ENCODE assay signal across 1 cellular context in genomic region chr7:20219446-20220292, GRCh38.
A peak's percentile ranks its signal among the peaks of the same experiment; 100 is the strongest.
TF ChIP-seq lines count a peak whose summit lies in the region.

No MANE protein-coding gene starts in this region.

TF ChIP-seq in HepG2, 621 proteins besides CTCF, POLR2A, EP300 and RAD21 (continued from another document and continues in another):
- TF ChIP-seq, protein P1, sequence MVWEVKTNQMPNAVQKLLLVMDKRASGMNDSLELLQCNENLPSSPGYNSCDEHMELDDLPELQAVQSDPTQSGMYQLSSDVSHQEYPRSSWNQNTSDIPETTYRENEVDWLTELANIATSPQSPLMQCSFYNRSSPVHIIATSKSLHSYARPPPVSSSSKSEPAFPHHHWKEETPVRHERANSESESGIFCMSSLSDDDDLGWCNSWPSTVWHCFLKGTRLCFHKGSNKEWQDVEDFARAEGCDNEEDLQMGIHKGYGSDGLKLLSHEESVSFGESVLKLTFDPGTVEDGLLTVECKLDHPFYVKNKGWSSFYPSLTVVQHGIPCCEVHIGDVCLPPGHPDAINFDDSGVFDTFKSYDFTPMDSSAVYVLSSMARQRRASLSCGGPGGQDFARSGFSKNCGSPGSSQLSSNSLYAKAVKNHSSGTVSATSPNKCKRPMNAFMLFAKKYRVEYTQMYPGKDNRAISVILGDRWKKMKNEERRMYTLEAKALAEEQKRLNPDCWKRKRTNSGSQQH (CRISPR knock-in tag; IDR thresholded peaks at IDR 0.05; ENCODE audit: low read depth): peak; percentile 77
- TF ChIP-seq SKIL (CRISPR knock-in tag; IDR thresholded peaks at IDR 0.05; ENCODE audit: borderline replicate concordance) (peak; percentile 36; the same call in 1 of the 2 replicates), PHF8 (CRISPR knock-in tag; IDR thresholded peaks at IDR 0.05) (peak; percentile 51; the same call in 1 of the 2 replicates), SAFB2 (CRISPR knock-in tag; IDR thresholded peaks at IDR 0.05; ENCODE audit: borderline replicate concordance, low read depth) (no peak; the same call in 1 of the 2 replicates), IKZF1 (IDR thresholded peaks at IDR 0.05) (no peak), NFIB (CRISPR knock-in tag; IDR thresholded peaks at IDR 0.05; ENCODE audit: borderline replicate concordance) (no peak), JDP2 (CRISPR knock-in tag; IDR thresholded peaks at IDR 0.05; ENCODE audit: borderline replicate concordance) (no peak), CEBPG (CRISPR knock-in tag; IDR thresholded peaks at IDR 0.05) (peak; percentile 89), AGO1 (IDR thresholded peaks at IDR 0.05; ENCODE audit: low read depth, low read length, poor library complexity, severe bottlenecking) (no peak), IRX3 (CRISPR knock-in tag; IDR thresholded peaks at IDR 0.05; ENCODE audit: borderline replicate concordance, low read depth) (peak; percentile 41; the same call in 1 of the 2 replicates), HOXA5 (CRISPR knock-in tag; IDR thresholded peaks at IDR 0.05) (peak; percentile 58; the same call in 1 of the 2 replicates), PREB (CRISPR knock-in tag; IDR thresholded peaks at IDR 0.05) (no peak), SP140L (CRISPR knock-in tag; IDR thresholded peaks at IDR 0.05; ENCODE audit: borderline replicate concordance) (no peak), SIX4 (CRISPR knock-in tag; IDR thresholded peaks at IDR 0.05) (peak; percentile 80), ZNF839 (CRISPR knock-in tag; IDR thresholded peaks at IDR 0.05; ENCODE audit: borderline replicate concordance) (no peak), ZNF354B (CRISPR knock-in tag; IDR thresholded peaks at IDR 0.05) (peak; percentile 19; the same call in 1 of the 2 replicates), ZFP41 (CRISPR knock-in tag; IDR thresholded peaks at IDR 0.05; ENCODE audit: borderline replicate concordance) (no peak), ZC3H4 (CRISPR knock-in tag; IDR thresholded peaks at IDR 0.05; ENCODE audit: borderline replicate concordance) (no peak; the same call in 1 of the 2 replicates), CBFB (CRISPR knock-in tag; IDR thresholded peaks at IDR 0.05) (peak; percentile 99), SNAI1 (CRISPR knock-in tag; IDR thresholded peaks at IDR 0.05; ENCODE audit: borderline replicate concordance) (no peak), PTBP1 (IDR thresholded peaks at IDR 0.05; ENCODE audit: low read depth, low read length, poor library complexity, severe bottlenecking) (no peak), MYPOP (CRISPR knock-in tag; IDR thresholded peaks at IDR 0.05) (no peak; the same call in 1 of the 2 replicates), SCMH1 (CRISPR knock-in tag; IDR thresholded peaks at IDR 0.05; ENCODE audit: borderline replicate concordance) (no peak), ZNF605 (CRISPR knock-in tag; IDR thresholded peaks at IDR 0.05) (peak; percentile 50; the same call in 1 of the 2 replicates), SMC3 (IDR thresholded peaks at IDR 0.05; ENCODE audit: low read length) (peak; percentile 27), RBFOX2 (IDR thresholded peaks at IDR 0.05; ENCODE audit: low read depth, low read length) (peak; percentile 70), ZMAT3 (CRISPR knock-in tag; conservative IDR thresholded peaks at IDR 0.05) (peak; percentile 81; the same call in 1 of the 2 replicates), ZNF235 (CRISPR knock-in tag; IDR thresholded peaks at IDR 0.05; ENCODE audit: borderline replicate concordance) (no peak), ZMYM4 (CRISPR knock-in tag; IDR thresholded peaks at IDR 0.05) (peak; percentile 98), NFE2L1 (CRISPR knock-in tag; IDR thresholded peaks at IDR 0.05; ENCODE audit: borderline replicate concordance) (no peak), TOPORS (CRISPR knock-in tag; IDR thresholded peaks at IDR 0.05) (no peak; the same call in 1 of the 2 replicates), ZNF367 (CRISPR knock-in tag; IDR thresholded peaks at IDR 0.05; ENCODE audit: borderline replicate concordance) (no peak), ZBTB37 (CRISPR knock-in tag; IDR thresholded peaks at IDR 0.05) (peak; percentile 97), ZIK1 (CRISPR knock-in tag; IDR thresholded peaks at IDR 0.05; ENCODE audit: borderline replicate concordance, low read depth) (no peak; the same call in 1 of the 2 replicates), ETV5 (CRISPR knock-in tag; IDR thresholded peaks at IDR 0.05; ENCODE audit: borderline replicate concordance) (peak; percentile 100), MAZ (IDR thresholded peaks at IDR 0.05; ENCODE audit: borderline replicate concordance, low read depth, low read length) (peak; percentile 77; the same call in 1 of the 2 replicates), MAZ (CRISPR knock-in tag; IDR thresholded peaks at IDR 0.05; ENCODE audit: low read depth) (0 out of 2 replicates have a peak, but pooled peaks have one; percentile 54), ZNF609 (CRISPR knock-in tag; IDR thresholded peaks at IDR 0.05; ENCODE audit: borderline replicate concordance) (peak; percentile 86), NFIC (IDR thresholded peaks at IDR 0.05; ENCODE audit: low read length) (peak; percentile 80), NFE2L2 (IDR thresholded peaks at IDR 0.05; ENCODE audit: low read length) (peak; percentile 20; the same call in 1 of the 2 replicates)
- TF ChIP-seq, protein P2, sequence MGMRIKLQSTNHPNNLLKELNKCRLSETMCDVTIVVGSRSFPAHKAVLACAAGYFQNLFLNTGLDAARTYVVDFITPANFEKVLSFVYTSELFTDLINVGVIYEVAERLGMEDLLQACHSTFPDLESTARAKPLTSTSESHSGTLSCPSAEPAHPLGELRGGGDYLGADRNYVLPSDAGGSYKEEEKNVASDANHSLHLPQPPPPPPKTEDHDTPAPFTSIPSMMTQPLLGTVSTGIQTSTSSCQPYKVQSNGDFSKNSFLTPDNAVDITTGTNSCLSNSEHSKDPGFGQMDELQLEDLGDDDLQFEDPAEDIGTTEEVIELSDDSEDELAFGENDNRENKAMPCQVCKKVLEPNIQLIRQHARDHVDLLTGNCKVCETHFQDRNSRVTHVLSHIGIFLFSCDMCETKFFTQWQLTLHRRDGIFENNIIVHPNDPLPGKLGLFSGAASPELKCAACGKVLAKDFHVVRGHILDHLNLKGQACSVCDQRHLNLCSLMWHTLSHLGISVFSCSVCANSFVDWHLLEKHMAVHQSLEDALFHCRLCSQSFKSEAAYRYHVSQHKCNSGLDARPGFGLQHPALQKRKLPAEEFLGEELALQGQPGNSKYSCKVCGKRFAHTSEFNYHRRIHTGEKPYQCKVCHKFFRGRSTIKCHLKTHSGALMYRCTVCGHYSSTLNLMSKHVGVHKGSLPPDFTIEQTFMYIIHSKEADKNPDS (CRISPR knock-in tag; IDR thresholded peaks at IDR 0.05): peak; percentile 67; the same call in 1 of the 2 replicates
- TF ChIP-seq, protein P3, sequence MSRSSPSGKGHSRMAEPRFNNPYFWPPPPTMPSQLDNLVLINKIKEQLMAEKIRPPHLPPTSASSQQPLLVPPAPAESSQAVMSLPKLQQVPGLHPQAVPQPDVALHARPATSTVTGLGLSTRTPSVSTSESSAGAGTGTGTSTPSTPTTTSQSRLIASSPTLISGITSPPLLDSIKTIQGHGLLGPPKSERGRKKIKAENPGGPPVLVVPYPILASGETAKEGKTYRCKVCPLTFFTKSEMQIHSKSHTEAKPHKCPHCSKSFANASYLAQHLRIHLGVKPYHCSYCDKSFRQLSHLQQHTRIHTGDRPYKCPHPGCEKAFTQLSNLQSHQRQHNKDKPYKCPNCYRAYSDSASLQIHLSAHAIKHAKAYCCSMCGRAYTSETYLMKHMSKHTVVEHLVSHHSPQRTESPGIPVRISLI (CRISPR knock-in tag; IDR thresholded peaks at IDR 0.05; ENCODE audit: borderline replicate concordance): no peak
- TF ChIP-seq, protein P4, sequence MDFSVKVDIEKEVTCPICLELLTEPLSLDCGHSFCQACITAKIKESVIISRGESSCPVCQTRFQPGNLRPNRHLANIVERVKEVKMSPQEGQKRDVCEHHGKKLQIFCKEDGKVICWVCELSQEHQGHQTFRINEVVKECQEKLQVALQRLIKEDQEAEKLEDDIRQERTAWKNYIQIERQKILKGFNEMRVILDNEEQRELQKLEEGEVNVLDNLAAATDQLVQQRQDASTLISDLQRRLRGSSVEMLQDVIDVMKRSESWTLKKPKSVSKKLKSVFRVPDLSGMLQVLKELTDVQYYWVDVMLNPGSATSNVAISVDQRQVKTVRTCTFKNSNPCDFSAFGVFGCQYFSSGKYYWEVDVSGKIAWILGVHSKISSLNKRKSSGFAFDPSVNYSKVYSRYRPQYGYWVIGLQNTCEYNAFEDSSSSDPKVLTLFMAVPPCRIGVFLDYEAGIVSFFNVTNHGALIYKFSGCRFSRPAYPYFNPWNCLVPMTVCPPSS (IDR thresholded peaks at IDR 0.05): no peak
- TF ChIP-seq, protein P5, sequence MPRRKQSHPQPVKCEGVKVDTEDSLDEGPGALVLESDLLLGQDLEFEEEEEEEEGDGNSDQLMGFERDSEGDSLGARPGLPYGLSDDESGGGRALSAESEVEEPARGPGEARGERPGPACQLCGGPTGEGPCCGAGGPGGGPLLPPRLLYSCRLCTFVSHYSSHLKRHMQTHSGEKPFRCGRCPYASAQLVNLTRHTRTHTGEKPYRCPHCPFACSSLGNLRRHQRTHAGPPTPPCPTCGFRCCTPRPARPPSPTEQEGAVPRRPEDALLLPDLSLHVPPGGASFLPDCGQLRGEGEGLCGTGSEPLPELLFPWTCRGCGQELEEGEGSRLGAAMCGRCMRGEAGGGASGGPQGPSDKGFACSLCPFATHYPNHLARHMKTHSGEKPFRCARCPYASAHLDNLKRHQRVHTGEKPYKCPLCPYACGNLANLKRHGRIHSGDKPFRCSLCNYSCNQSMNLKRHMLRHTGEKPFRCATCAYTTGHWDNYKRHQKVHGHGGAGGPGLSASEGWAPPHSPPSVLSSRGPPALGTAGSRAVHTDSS (CRISPR knock-in tag; conservative IDR thresholded peaks at IDR 0.05): no peak
